In the genomic region with DNA sequence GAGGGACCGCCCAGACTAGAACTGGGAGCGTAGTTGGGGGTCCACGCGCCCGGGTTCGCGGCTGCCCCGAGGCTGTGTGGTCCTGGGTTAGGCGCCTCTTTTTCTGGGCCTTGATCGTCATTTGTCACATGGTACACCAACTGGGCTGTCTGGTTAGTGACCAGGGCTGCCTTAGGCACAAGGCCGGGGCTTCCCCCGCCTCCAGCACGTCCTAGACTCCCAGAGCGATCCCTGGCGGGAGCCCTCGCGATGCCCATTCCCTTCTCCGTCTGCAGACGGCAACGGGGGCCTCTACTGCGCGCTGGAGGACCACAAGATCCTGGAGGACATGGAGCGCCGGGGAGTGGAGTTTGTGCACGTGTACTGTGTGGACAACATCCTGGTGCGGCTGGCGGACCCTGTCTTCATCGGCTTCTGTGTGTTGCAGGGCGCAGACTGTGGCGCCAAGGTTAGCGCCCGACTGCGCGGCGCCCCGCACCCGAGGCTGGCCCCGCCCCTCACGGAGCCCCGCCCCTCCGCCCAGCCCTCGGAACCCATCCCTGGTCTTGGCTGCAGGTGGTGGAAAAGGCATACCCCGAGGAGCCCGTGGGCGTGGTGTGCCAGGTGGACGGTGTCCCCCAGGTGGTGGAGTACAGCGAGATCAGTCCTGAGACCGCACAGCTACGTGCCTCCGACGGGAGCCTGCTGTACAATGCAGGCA, we compare ENCODE assay signal across 11 cellular contexts. TPM values are rescaled to one million over a fixed set of nuclear protein-coding genes. Genes with fewer than 3 reads are reported as not detected.
DNase-seq lines count a peak whose midpoint lies in the region; ATAC-seq, FAIRE-seq and TF ChIP-seq lines count a peak whose summit lies in the region.
"Had no signal": no experiment of that assay in that cellular context is flagged by ENCODE, and none has a peak within 500 bp of the region (broad histone marks: within the 10 kb centered on the region; RNA-seq: fewer than 3 reads in every experiment).

No MANE protein-coding gene starts in this region.

- peak overlapping the region in 8 of 10 donors; percentile 62 to 79 (median 72) for H3K4me3 ChIP-seq in heart right ventricle
- peak overlapping the region; percentile 66 for H3K4me3 ChIP-seq in GM12878
- H3K4me3 ChIP-seq in mesenchymal stem cell (ENCODE audit: insufficient read depth in 1 of 2, low read depth in 1 of 2, low read length in 2 of 2): peak overlapping the region; percentile 76 to 88
- peak overlapping the region in 1 of 3 donors; percentile 68 for H3K4me3 ChIP-seq in thyroid gland (replicated peaks in 1 of 3)

- no peak for TF ChIP-seq RAD21 in GM12878 (IDR thresholded peaks at IDR 0.05; ENCODE audit: insufficient read depth, low read depth, low read length)

- CTCF ChIA-PET in GM12878 (lab: Yijun Ruan, JAX): no interaction called here

- H2BK12ac ChIP-seq in mesenchymal stem cell (ENCODE audit: low read length in 2 of 2): peak overlapping the region in 1 of 2 experiments; percentile 8

- TF ChIP-seq EP300 in GM12878 (IDR thresholded peaks at IDR 0.05; ENCODE audit: borderline replicate concordance in 1 of 2, control insufficient read depth in 1 of 2, low read depth in 2 of 2, low read length in 2 of 2): no peak

- no TSS peak for BruUV-seq in GM12878 (replicated peaks; lab: Mats Ljungman, UMichigan)

- TF ChIP-seq CTCF in heart right ventricle (IDR thresholded peaks at IDR 0.05) (no peak), GM12878 (IDR thresholded peaks at IDR 0.05 in 2 of 3, conservative IDR thresholded peaks at IDR 0.05 in 1 of 3; ENCODE audit: control insufficient read depth in 2 of 3, extremely low read depth in 1 of 3, insufficient read depth in 1 of 3, low read depth in 3 of 3, low read length in 3 of 3) (no peak), thyroid gland (IDR thresholded peaks at IDR 0.05) (no peak)

- RAD21 ChIA-PET in GM12878 (lab: Charles Lee; ENCODE audit: unreplicated experiment): interaction anchor here (0.6 kb wide), 1 partner anchor 11 kb away, joined by 3 read pairs; no protein-coding TSS in a partner anchor

- no peak overlapping the region for H2BK120ac ChIP-seq in mesenchymal stem cell (ENCODE audit: low read depth, low read length)

- peak overlapping the region in 1 of 2 experiments; percentile 69 for H3K14ac ChIP-seq in mesenchymal stem cell (ENCODE audit: low read length in 2 of 2)

- no peak overlapping the region for H4K8ac ChIP-seq in mesenchymal stem cell (ENCODE audit: low read length)

- H4K20me1 ChIP-seq in GM12878 (ENCODE audit: control insufficient read depth, insufficient read depth): no peaks in the 10 kb centered on the region; the same call in 1 of the 2 replicates

- H2BK15ac ChIP-seq in mesenchymal stem cell (ENCODE audit: low read depth, poor library complexity, severe bottlenecking): peak overlapping the region; percentile 31

- POLR2A ChIA-PET in GM12878 (lab: Charles Lee): no interaction called here

- H3K27me3 ChIP-seq in heart right ventricle: no peaks in the 10 kb centered on the region
- no peaks in the 10 kb centered on the region for H3K27me3 ChIP-seq in GM12878 (replicated peaks in 1 of 2; ENCODE audit: control insufficient read depth in 2 of 2, insufficient read depth in 2 of 2, low read length in 1 of 2)
- H3K27me3 ChIP-seq in mesenchymal stem cell (ENCODE audit: control insufficient read depth in 1 of 2, insufficient read depth in 1 of 2, low read length in 2 of 2): no peaks in the 10 kb centered on the region
- H3K27me3 ChIP-seq in thyroid gland: no peaks in the 10 kb centered on the region

- no peaks in the 10 kb centered on the region for H3K9me3 ChIP-seq in heart right ventricle
- H3K9me3 ChIP-seq in GM12878 (replicated peaks; ENCODE audit: control insufficient read depth, insufficient read depth, low read length): no peaks in the 10 kb centered on the region
- no peaks in the 10 kb centered on the region for H3K9me3 ChIP-seq in mesenchymal stem cell (ENCODE audit: control insufficient read depth, low read length)
- H3K9me3 ChIP-seq in thyroid gland: no peaks in the 10 kb centered on the region

- H3K18ac ChIP-seq in mesenchymal stem cell (ENCODE audit: low read depth in 1 of 2, low read length in 2 of 2): no peak overlapping the region

- TF ChIP-seq POLR2A in GM12878 (IDR thresholded peaks at IDR 0.05; ENCODE audit: low read depth, low read length) (no peak), thyroid gland (IDR thresholded peaks at IDR 0.05) (no peak)

- H2AFZ ChIP-seq in GM12878 (ENCODE audit: control insufficient read depth, low read depth, low read length): no peak overlapping the region
- H2AFZ ChIP-seq in mesenchymal stem cell (ENCODE audit: low read depth, low read length): no peak overlapping the region

- H3K4ac ChIP-seq in mesenchymal stem cell (ENCODE audit: low read depth in 1 of 2, low read length in 2 of 2): no peak overlapping the region

- H3K79me2 ChIP-seq in GM12878 (ENCODE audit: control insufficient read depth, insufficient read depth, low read length): peaks cover 8% of the 10 kb centered on the region

- peaks cover 0 to 54% (median 18%) of the 10 kb centered on the region in 9 donors for H3K36me3 ChIP-seq in heart right ventricle
- peaks cover 0 to 5% of the 10 kb centered on the region in 2 experiments; a peak in 3 of 4 replicates for H3K36me3 ChIP-seq in GM12878 (ENCODE audit: control insufficient read depth in 2 of 2, insufficient read depth in 2 of 2, low read length in 1 of 2)
- peaks cover 45 to 46% of the 10 kb centered on the region in 2 experiments for H3K36me3 ChIP-seq in mesenchymal stem cell (ENCODE audit: control insufficient read depth in 1 of 2, insufficient read depth in 2 of 2, low read depth in 1 of 2, low read length in 2 of 2)
- H3K36me3 ChIP-seq in thyroid gland: peaks cover 19 to 20% of the 10 kb centered on the region in 2 donors

- 70 to 76% methylated on average over 51 of the region's 51 CpGs for WGBS in heart right ventricle, 2 donors
- 97% methylated on average over 35 of the region's 51 CpGs for WGBS in GM12878 (ENCODE audit: insufficient coverage, insufficient replicate concordance, low lambda C conversion rate, missing lambda C conversion rate)
- 45% methylated on average over 47 of the region's 51 CpGs for WGBS in mesenchymal stem cell
- 71 to 78% methylated on average over 13 to 42 of the region's 51 CpGs for WGBS in thyroid gland, 2 donors

- H3K4me2 ChIP-seq in GM12878 (ENCODE audit: control insufficient read depth, insufficient read depth): peak overlapping the region; percentile 72
- H3K4me2 ChIP-seq in mesenchymal stem cell (ENCODE audit: low read length, poor library complexity, severe bottlenecking): peak overlapping the region; percentile 92

- FAIRE-seq in GM12878 (lab: Jason Lieb, UNC): no peak
- FAIRE-seq in GM19239 (lab: Jason Lieb, UNC): no peak

- ATAC-seq in heart right ventricle (no peak), left ventricle myocardium superior (no peak), GM12878 (no peak)

- peak overlapping the region in 1 of 2 experiments; percentile 70 for H3K23ac ChIP-seq in mesenchymal stem cell (ENCODE audit: low read length in 2 of 2)

- no peak overlapping the region for H2AK5ac ChIP-seq in mesenchymal stem cell (ENCODE audit: low read length, severe bottlenecking)

- H3K27ac ChIP-seq in heart right ventricle (no peak overlapping the region), GM12878 (ENCODE audit: control insufficient read depth, insufficient read depth) (no peak overlapping the region), mesenchymal stem cell (ENCODE audit: low read length, poor library complexity, severe bottlenecking) (no peak overlapping the region), thyroid gland (no peak overlapping the region)

- H3K79me1 ChIP-seq in mesenchymal stem cell (replicated peaks; ENCODE audit: low read length, poor library complexity, severe bottlenecking): peaks cover 27% of the 10 kb centered on the region

- intact Hi-C loops in heart right ventricle (cut with DNase I): no loop called here
- intact Hi-C loops in left ventricle myocardium superior (cut with micrococcal nuclease): no loop called here
- intact Hi-C loops in GM12878 (cut with micrococcal nuclease; ENCODE audit: unreplicated experiment): no loop called here
- intact Hi-C loops in thyroid gland (cut with DNase I): no loop called here

- in situ Hi-C loops in GM12878 (cut with MboI): no loop called here

- SMC1A ChIA-PET in GM12878 (lab: Charles Lee; ENCODE audit: uncharacterized antibody, unreplicated experiment): interaction anchor here (1.1 kb wide), 1 partner anchor 11 kb away, joined by 3 read pairs; no protein-coding TSS in a partner anchor

- no peak overlapping the region for H4K91ac ChIP-seq in mesenchymal stem cell (ENCODE audit: low read length)

- DNase-seq in heart right ventricle: no peak
- no peak for DNase-seq in left ventricle myocardium superior
- no peak for DNase-seq in GM12878 (ENCODE audit: low read depth, low spot score)
- DNase-seq in mesenchymal stem cell: peak; percentile 28
- no peak for DNase-seq in NCI-H1105 treated with DMSO at 0.1 percent for 48 hours (lab: John Stamatoyannopoulos, UW)
- no peak for DNase-seq in GM19239 (ENCODE audit: insufficient read length, low spot score)
- DNase-seq in stimulated activated CD4-positive, alpha-beta T cell treated with anti-CD3 and anti-CD28 coated beads, Interleukin-2, amount 100 ng/mL, for 48 hours: no peak
- no peak for DNase-seq in thyroid gland
- DNase-seq: NCI-H1092 had no signal

- H2BK5ac ChIP-seq in mesenchymal stem cell (ENCODE audit: low read depth, low read length, poor library complexity, severe bottlenecking): no peak overlapping the region

- H3K4me1 ChIP-seq in heart right ventricle: peaks cover 8 to 36% (median 13%) of the 10 kb centered on the region in 9 donors
- peaks cover 31% of the 10 kb centered on the region for H3K4me1 ChIP-seq in GM12878 (ENCODE audit: control insufficient read depth, insufficient read depth, low read length)
- peaks cover 39% of the 10 kb centered on the region for H3K4me1 ChIP-seq in mesenchymal stem cell (ENCODE audit: control insufficient read depth, insufficient read depth, low read depth, low read length)
- H3K4me1 ChIP-seq in thyroid gland: peaks cover 15 to 22% of the 10 kb centered on the region in 2 donors

- H3K9ac ChIP-seq in GM12878 (ENCODE audit: control insufficient read depth, insufficient read depth, low read length): no peak overlapping the region; the same call in 1 of the 2 replicates
- H3K9ac ChIP-seq in mesenchymal stem cell (ENCODE audit: low read length): peak overlapping the region; percentile 80

RNA-seq across cellular contexts. Expression of a gene that starts 1.5 kb away (rescaled TPM):
- total RNA-seq in heart right ventricle: 10 to 100 TPM in 4 of 10 donors, 1 to 10 TPM in 6; 6.0 to 16.5 (median 8.5) TPM
- 10 to 100 TPM in 1 of 2 donors, 1 to 10 TPM in 1; 3.4 to 24.3 TPM for polyA plus RNA-seq in heart right ventricle
- 12.6 TPM for total RNA-seq in left ventricle myocardium superior
- 40.5 and 46.8 TPM in 2 replicates for total RNA-seq in GM12878 (2013; cell fraction: nucleolus; rRNA removed)
- total RNA-seq in GM12878 (2014; rRNA removed): 9.3 and 9.5 TPM in 2 replicates
- 4.4 and 4.6 TPM in 2 replicates for total RNA-seq in GM12878 (2014; rRNA removed; fragmentation: Illumina TruSeq; extraction: Trizol)
- 14.5 and 15.7 TPM in 2 replicates for total RNA-seq in GM12878 (2021)
- polyA plus RNA-seq in GM12878 (2011; ENCODE audit: low read depth): 8.1 TPM
- polyA plus RNA-seq in GM12878 (2011; rRNA removed): 5.3 and 6.2 TPM in 2 replicates
- 11.5 and 11.7 TPM in 2 replicates for polyA plus RNA-seq in GM12878 (2011; cell fraction: cytosol; rRNA removed)
- 80.3 and 92.7 TPM in 2 replicates for polyA plus RNA-seq in GM12878 (2011; cell fraction: nucleus; rRNA removed)
- polyA plus RNA-seq in GM12878 (2012): 18.4 and 25.7 TPM in 2 replicates
- 4.4 and 8.7 TPM in 2 replicates for polyA plus RNA-seq in GM12878 (2014; fragmentation: Illumina TruSeq; extraction: Trizol)
- polyA plus RNA-seq in GM12878 (2014; fragmentation: Nextera tagmentation; extraction: Ambion mirVana): 1 to 10 TPM in 1 of 2 experiments, under 1 TPM in 1; 0.29 to 1.2 TPM
- polyA plus RNA-seq in GM12878 (2014; rRNA removed): 12.8 and 13.8 TPM in 2 replicates
- 1 to 10 TPM; 1.5 to 5.4 TPM for polyA plus RNA-seq in GM12878 (2016; fragmentation: Nextera tagmentation; extraction: Ambion mirVana)
- 2.8 and 6.5 TPM in 2 replicates for polyA minus RNA-seq in GM12878 (2011; rRNA and poly(A)+ RNA removed)
- polyA minus RNA-seq in GM12878 (2011; cell fraction: cytosol; rRNA and poly(A)+ RNA removed): 2.1 and 5.1 TPM in 2 replicates
- polyA minus RNA-seq in GM12878 (2011; cell fraction: nucleus; rRNA and poly(A)+ RNA removed): 17.6 and 18.0 TPM in 2 replicates
- polyA plus RNA-seq in mesenchymal stem cell (2013, experiment 1 of 2): 27.8 TPM
- 27.0 TPM for polyA plus RNA-seq in mesenchymal stem cell (2013, experiment 2 of 2)
- 10 to 100 TPM in 2 of 4 donors, 1 to 10 TPM in 2; 9.3 to 15.7 (median 12.4) TPM for total RNA-seq in thyroid gland

RNA-seq across cellular contexts. Expression of a gene that starts 7.9 kb away (rescaled TPM):
- total RNA-seq in heart right ventricle: 10 to 100 TPM; 16.9 to 27.7 (median 20.9) TPM
- 10 to 100 TPM; 25.5 to 71.4 TPM for polyA plus RNA-seq in heart right ventricle
- 21.4 TPM for total RNA-seq in left ventricle myocardium superior
- total RNA-seq in GM12878 (2013; cell fraction: nucleolus; rRNA removed): 99.1 and 110 TPM in 2 replicates
- 27.2 and 34.1 TPM in 2 replicates for total RNA-seq in GM12878 (2014; rRNA removed)
- total RNA-seq in GM12878 (2014; rRNA removed; fragmentation: Illumina TruSeq; extraction: Trizol): 16.3 and 21.4 TPM in 2 replicates
- total RNA-seq in GM12878 (2021): 27.1 and 33.3 TPM in 2 replicates
- polyA plus RNA-seq in GM12878 (2011; ENCODE audit: low read depth): 12.4 TPM
- polyA plus RNA-seq in GM12878 (2011; rRNA removed): 23.7 and 31.2 TPM in 2 replicates
- polyA plus RNA-seq in GM12878 (2011; cell fraction: cytosol; rRNA removed): 31.1 and 38.7 TPM in 2 replicates
- polyA plus RNA-seq in GM12878 (2011; cell fraction: nucleus; rRNA removed): 144 and 148 TPM in 2 replicates
- polyA plus RNA-seq in GM12878 (2012): 27.2 and 31.7 TPM in 2 replicates
- polyA plus RNA-seq in GM12878 (2014; fragmentation: Illumina TruSeq; extraction: Trizol): 14.8 and 23.5 TPM in 2 replicates
- polyA plus RNA-seq in GM12878 (2014; fragmentation: Nextera tagmentation; extraction: Ambion mirVana): 1 to 10 TPM in 1 of 2 experiments, under 1 TPM in 1; 0.71 to 2.0 TPM
- 23.4 and 28.4 TPM in 2 replicates for polyA plus RNA-seq in GM12878 (2014; rRNA removed)
- polyA plus RNA-seq in GM12878 (2016; fragmentation: Nextera tagmentation; extraction: Ambion mirVana): 10 to 100 TPM; 21.9 to 22.1 TPM
- 46.7 and 53.3 TPM in 2 replicates for polyA minus RNA-seq in GM12878 (2011; rRNA and poly(A)+ RNA removed)
- polyA minus RNA-seq in GM12878 (2011; cell fraction: cytosol; rRNA and poly(A)+ RNA removed): 12.2 and 12.3 TPM in 2 replicates
- 43.0 and 58.7 TPM in 2 replicates for polyA minus RNA-seq in GM12878 (2011; cell fraction: nucleus; rRNA and poly(A)+ RNA removed)
- 67.1 TPM for polyA plus RNA-seq in mesenchymal stem cell (2013, experiment 1 of 2)
- 66.3 TPM for polyA plus RNA-seq in mesenchymal stem cell (2013, experiment 2 of 2)
- total RNA-seq in thyroid gland: 10 to 100 TPM; 48.2 to 73.8 (median 67.2) TPM

RNA-seq across cellular contexts. Expression of a gene that starts 8.5 kb away (rescaled TPM):
- total RNA-seq in heart right ventricle (1 to 10 TPM in 1 of 10 donors, under 1 TPM in 8, not detected in 1; 0.06 to 1.1 (median 0.11) TPM), left ventricle myocardium superior (0.12 TPM), GM12878 (2014; rRNA removed) (29.3 and 35.2 TPM in 2 replicates), GM12878 (2014; rRNA removed; fragmentation: Illumina TruSeq; extraction: Trizol) (8.2 and 10.7 TPM in 2 replicates), GM12878 (2021) (30.0 and 32.5 TPM in 2 replicates), thyroid gland (1 to 10 TPM in 1 of 4 donors, under 1 TPM in 3; 0.27 to 1.0 (median 0.72) TPM)
- polyA plus RNA-seq in heart right ventricle (under 1 TPM; 0.15 to 0.23 TPM), GM12878 (2011; rRNA removed) (3.7 and 6.7 TPM in 2 replicates), GM12878 (2014; fragmentation: Illumina TruSeq; extraction: Trizol) (2.4 and 6.2 TPM in 2 replicates), GM12878 (2014; fragmentation: Nextera tagmentation; extraction: Ambion mirVana) (1 to 10 TPM; 1.6 to 2.0 TPM), GM12878 (2014; rRNA removed) (26.6 and 30.9 TPM in 2 replicates), GM12878 (2016; fragmentation: Nextera tagmentation; extraction: Ambion mirVana) (1 to 10 TPM; 3.3 to 7.7 TPM)
- total RNA-seq in GM12878 (2013; cell fraction: nucleolus; rRNA removed): 8.6 and 9.4 TPM in 2 replicates
- 1.1 TPM for polyA plus RNA-seq in GM12878 (2011; ENCODE audit: low read depth)
- 10.4 and 19.8 TPM in 2 replicates for polyA plus RNA-seq in GM12878 (2011; cell fraction: cytosol; rRNA removed)
- 21.3 and 25.1 TPM in 2 replicates for polyA plus RNA-seq in GM12878 (2011; cell fraction: nucleus; rRNA removed)
- polyA plus RNA-seq in GM12878 (2012): 4.4 and 5.8 TPM in 2 replicates
- 4.2 and 10.7 TPM in 2 replicates for polyA minus RNA-seq in GM12878 (2011; rRNA and poly(A)+ RNA removed)
- 7.2 and 7.8 TPM in 2 replicates for polyA minus RNA-seq in GM12878 (2011; cell fraction: cytosol; rRNA and poly(A)+ RNA removed)
- 4.6 and 11.4 TPM in 2 replicates for polyA minus RNA-seq in GM12878 (2011; cell fraction: nucleus; rRNA and poly(A)+ RNA removed)
- 1.3 TPM for polyA plus RNA-seq in mesenchymal stem cell (2013, experiment 1 of 2)
- 1.2 TPM for polyA plus RNA-seq in mesenchymal stem cell (2013, experiment 2 of 2)

RNA-seq across cellular contexts. Expression of a gene that starts 25.0 kb away (rescaled TPM):
- total RNA-seq in heart right ventricle: 1 to 10 TPM in 8 of 10 donors, under 1 TPM in 2; 0.32 to 2.5 (median 1.6) TPM
- 1 to 10 TPM in 1 of 2 donors, under 1 TPM in 1; 0.96 to 3.3 TPM for polyA plus RNA-seq in heart right ventricle
- 2.1 TPM for total RNA-seq in left ventricle myocardium superior
- 2.4 and 2.8 TPM in 2 replicates for total RNA-seq in GM12878 (2013; cell fraction: nucleolus; rRNA removed)
- total RNA-seq in GM12878 (2014; rRNA removed): 0.05 and 0.40 TPM in 2 replicates
- not detected in 2 replicates for total RNA-seq in GM12878 (2014; rRNA removed; fragmentation: Illumina TruSeq; extraction: Trizol)
- 1.4 and 2.0 TPM in 2 replicates for total RNA-seq in GM12878 (2021)
- 0.47 TPM for polyA plus RNA-seq in GM12878 (2011; ENCODE audit: low read depth)
- 0.19 TPM in 1 of 2 replicates, not detected in the other for polyA plus RNA-seq in GM12878 (2011; rRNA removed)
- polyA plus RNA-seq in GM12878 (2011; cell fraction: cytosol; rRNA removed): 0.22 and 0.43 TPM in 2 replicates
- 2.8 and 3.3 TPM in 2 replicates for polyA plus RNA-seq in GM12878 (2011; cell fraction: nucleus; rRNA removed)
- 1.8 and 4.3 TPM in 2 replicates for polyA plus RNA-seq in GM12878 (2012)
- 0.18 TPM in 1 of 2 replicates, not detected in the other for polyA plus RNA-seq in GM12878 (2014; fragmentation: Illumina TruSeq; extraction: Trizol)
- polyA plus RNA-seq in GM12878 (2014; fragmentation: Nextera tagmentation; extraction: Ambion mirVana): under 1 TPM in 1 of 2 experiments, not detected in 1; 0.15 TPM
- polyA plus RNA-seq in GM12878 (2014; rRNA removed): 0.91 and 1.2 TPM in 2 replicates
- polyA plus RNA-seq in GM12878 (2016; fragmentation: Nextera tagmentation; extraction: Ambion mirVana): 1 to 10 TPM; 1.5 to 1.8 TPM
- polyA minus RNA-seq in GM12878 (2011; rRNA and poly(A)+ RNA removed): not detected in 2 replicates
- polyA minus RNA-seq in GM12878 (2011; cell fraction: cytosol; rRNA and poly(A)+ RNA removed): not detected in 2 replicates
- polyA minus RNA-seq in GM12878 (2011; cell fraction: nucleus; rRNA and poly(A)+ RNA removed): 0.36 TPM in 1 of 2 replicates, not detected in the other
- polyA plus RNA-seq in mesenchymal stem cell (2013, experiment 1 of 2): not detected
- polyA plus RNA-seq in mesenchymal stem cell (2013, experiment 2 of 2): not detected
- under 1 TPM in 2 of 4 donors, not detected in 2; 0.22 to 0.49 TPM for total RNA-seq in thyroid gland
- total RNA-seq: activated CD8-positive, alpha-beta memory T cell treated with anti-CD3 and anti-CD28 coated beads for 36 hours; Daoy had no signal

RNA-seq across cellular contexts. Expression of a gene that starts 32.9 kb away (rescaled TPM):
- total RNA-seq in heart right ventricle (10 to 100 TPM; 29.1 to 74.3 (median 52.6) TPM), left ventricle myocardium superior (59.0 TPM), GM12878 (2014; rRNA removed) (0.11 and 1.2 TPM in 2 replicates), GM12878 (2014; rRNA removed; fragmentation: Illumina TruSeq; extraction: Trizol) (0.13 TPM in 1 of 2 replicates, not detected in the other), GM12878 (2021) (0.64 and 1.5 TPM in 2 replicates), thyroid gland (10 to 100 TPM; 23.3 to 65.9 (median 35.4) TPM)
- polyA plus RNA-seq in heart right ventricle (100 to 1,000 TPM in 1 of 2 donors, 10 to 100 TPM in 1; 74.2 to 153 TPM), GM12878 (2011; rRNA removed) (0.14 and 0.19 TPM in 2 replicates), GM12878 (2014; fragmentation: Illumina TruSeq; extraction: Trizol) (0.04 TPM in 1 of 2 replicates, not detected in the other), GM12878 (2014; fragmentation: Nextera tagmentation; extraction: Ambion mirVana) (not detected), GM12878 (2014; rRNA removed) (0.42 and 0.58 TPM in 2 replicates), GM12878 (2016; fragmentation: Nextera tagmentation; extraction: Ambion mirVana) (1 to 10 TPM; 1.1 to 1.7 TPM)
- total RNA-seq in GM12878 (2013; cell fraction: nucleolus; rRNA removed): 0.49 and 0.92 TPM in 2 replicates
- polyA plus RNA-seq in GM12878 (2011; ENCODE audit: low read depth): not detected
- polyA plus RNA-seq in GM12878 (2011; cell fraction: cytosol; rRNA removed): 0.06 and 0.10 TPM in 2 replicates
- 1.9 TPM in 2 replicates for polyA plus RNA-seq in GM12878 (2011; cell fraction: nucleus; rRNA removed)
- polyA plus RNA-seq in GM12878 (2012): 0.72 and 1.2 TPM in 2 replicates
- polyA minus RNA-seq in GM12878 (2011; rRNA and poly(A)+ RNA removed): not detected in 2 replicates
- polyA minus RNA-seq in GM12878 (2011; cell fraction: cytosol; rRNA and poly(A)+ RNA removed): 1.5 and 2.7 TPM in 2 replicates
- polyA minus RNA-seq in GM12878 (2011; cell fraction: nucleus; rRNA and poly(A)+ RNA removed): 0.38 TPM in 1 of 2 replicates, not detected in the other
- 27.3 TPM for polyA plus RNA-seq in mesenchymal stem cell (2013, experiment 1 of 2)
- polyA plus RNA-seq in mesenchymal stem cell (2013, experiment 2 of 2): 25.4 TPM
